Comparison of ENCODE assay signal across 33 cellular contexts in the genomic region with DNA sequence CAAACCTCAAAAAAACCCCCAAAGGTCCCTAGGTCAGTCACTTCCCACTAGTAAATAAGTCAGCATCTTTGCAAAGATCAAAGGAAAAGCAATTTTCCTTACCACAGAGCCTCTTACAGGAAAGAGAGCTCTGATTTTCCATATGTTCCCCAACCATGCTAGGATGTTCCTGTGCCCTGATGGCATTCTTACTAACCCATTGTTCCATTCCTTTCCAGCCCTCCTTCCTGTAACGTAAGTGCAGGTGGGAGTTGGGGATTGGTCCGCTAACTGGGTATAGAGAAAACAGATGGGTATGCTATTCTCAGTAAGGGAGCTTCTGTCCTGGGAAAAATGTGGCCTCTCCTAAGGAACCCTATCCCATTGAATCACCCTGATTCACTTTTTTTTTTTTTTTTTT. TPM values are rescaled to one million over a fixed set of nuclear protein-coding genes. Genes with fewer than 3 reads are reported as not detected.
"Had no signal": no experiment of that assay in that cellular context is flagged by ENCODE, and none has a peak within 500 bp of the region (broad histone marks: within the 10 kb centered on the region; RNA-seq: fewer than 3 reads in every experiment).

No MANE protein-coding gene starts in this region.

- ATAC-seq: left colon; mucosa of descending colon; natural killer cell treated with Interleukin-12 subunit alpha and Interleukin-12 subunit beta and Interleukin-15 and Interleukin-18, amount 100 ng/mL, for 72 hours; sciatic nerve; stimulated activated effector memory CD8-positive, alpha-beta T cell treated with anti-CD3 and anti-CD28 coated beads, Interleukin-12 subunit alpha, Interleukin-12 subunit beta, amount 100 ng/mL, for 72 hours had no signal

- H3K36me3 ChIP-seq: esophagus squamous epithelium, neutrophil, stomach, thyroid gland had no signal

- H3K9me3 ChIP-seq: thyroid gland had no signal

- H3K4me3 ChIP-seq: esophagus squamous epithelium, mucosa of descending colon, smooth muscle cell, stomach, thyroid gland had no signal

- DNase-seq: central memory CD4-positive, alpha-beta T cell; effector memory CD4-positive, alpha-beta T cell; erythroblast; esophagus squamous epithelium; hippocampal formation; left colon; mesenchymal stem cell; mucosa of descending colon; naive B cell; stimulated activated CD4-positive, alpha-beta T cell treated with anti-CD3 and anti-CD28 coated beads, Interleukin-12 subunit alpha, Interleukin-12 subunit beta, amount 100 ng/mL, for 4 hours; stimulated activated CD4-positive, alpha-beta T cell treated with anti-CD3 and anti-CD28 coated beads, Interleukin-2, amount 100 ng/mL, for 24 hours; stimulated activated CD4-positive, alpha-beta T cell treated with anti-CD3 and anti-CD28 coated beads, Interleukin-4, amount 100 ng/mL, for 24 hours; stimulated activated naive CD4-positive, alpha-beta T cell treated with Interleukin-2 at 50 U/mL for 16 hours; stomach; thyroid gland had no signal

- H3K27ac ChIP-seq: esophagus squamous epithelium, neutrophil, parathyroid adenoma, stomach, thyroid gland had no signal

- H3K4me1 ChIP-seq: esophagus squamous epithelium, parathyroid adenoma, stomach, thyroid gland had no signal

- H3K27me3 ChIP-seq: esophagus squamous epithelium, neutrophil, stomach, thyroid gland had no signal

RNA-seq across cellular contexts. Expression of gene DPRX, which starts 14.3 kb away (rescaled TPM):
- total RNA-seq: cerebellum; esophagus squamous epithelium; frontal cortex; kidney epithelial cell; left colon; liver; lung microvascular endothelial cell; mesothelial cell of epicardium; mucosa of descending colon; natural killer cell treated with Interleukin-12 subunit alpha and Interleukin-12 subunit beta and Interleukin-15 and Interleukin-18, amount 100 ng/mL, for 72 hours; neural crest cell; osteoblast; progenitor cell of endocrine pancreas; sciatic nerve; smooth muscle cell; subcutaneous adipose tissue; temporal lobe; thyroid gland; urinary bladder had no signal
- polyA plus RNA-seq: liver, smooth muscle cell, stomach, urinary bladder had no signal
